Comparison of ENCODE assay signal across 1 cellular context in genomic region chr7:90222811-90223725, GRCh38.
TF ChIP-seq lines count a peak whose summit lies in the region.

No MANE protein-coding gene starts in this region.

TF ChIP-seq in SK-N-SH treated with all-trans-retinoic acid at 6 μM for 48 hours, 23 proteins besides CTCF, POLR2A, EP300 and RAD21 (continued from another document):
- peak; percentile 75; the same call in 1 of the 2 replicates for TF ChIP-seq ZC3H10 (CRISPR knock-in tag; IDR thresholded peaks at IDR 0.05)
- no peak for TF ChIP-seq RARB (CRISPR knock-in tag; IDR thresholded peaks at IDR 0.05)
- TF ChIP-seq CREB5 (CRISPR knock-in tag; IDR thresholded peaks at IDR 0.05; ENCODE audit: low read depth): no peak
- no peak for TF ChIP-seq GLIS3 (CRISPR knock-in tag; IDR thresholded peaks at IDR 0.05)
- TF ChIP-seq POU6F1 (CRISPR knock-in tag; IDR thresholded peaks at IDR 0.05; ENCODE audit: borderline replicate concordance, low read depth): no peak
- TF ChIP-seq ZNF565 (CRISPR knock-in tag; conservative IDR thresholded peaks at IDR 0.05; ENCODE audit: low read depth): no peak
- TF ChIP-seq TOX (CRISPR knock-in tag; IDR thresholded peaks at IDR 0.05; ENCODE audit: borderline replicate concordance): peak; percentile 53; the same call in 1 of the 2 replicates
- no peak for TF ChIP-seq SNAI2 (CRISPR knock-in tag; IDR thresholded peaks at IDR 0.05)
- TF ChIP-seq OSR1 (CRISPR knock-in tag; IDR thresholded peaks at IDR 0.05): peak; percentile 83; the same call in 1 of the 2 replicates
- TF ChIP-seq, protein P1, sequence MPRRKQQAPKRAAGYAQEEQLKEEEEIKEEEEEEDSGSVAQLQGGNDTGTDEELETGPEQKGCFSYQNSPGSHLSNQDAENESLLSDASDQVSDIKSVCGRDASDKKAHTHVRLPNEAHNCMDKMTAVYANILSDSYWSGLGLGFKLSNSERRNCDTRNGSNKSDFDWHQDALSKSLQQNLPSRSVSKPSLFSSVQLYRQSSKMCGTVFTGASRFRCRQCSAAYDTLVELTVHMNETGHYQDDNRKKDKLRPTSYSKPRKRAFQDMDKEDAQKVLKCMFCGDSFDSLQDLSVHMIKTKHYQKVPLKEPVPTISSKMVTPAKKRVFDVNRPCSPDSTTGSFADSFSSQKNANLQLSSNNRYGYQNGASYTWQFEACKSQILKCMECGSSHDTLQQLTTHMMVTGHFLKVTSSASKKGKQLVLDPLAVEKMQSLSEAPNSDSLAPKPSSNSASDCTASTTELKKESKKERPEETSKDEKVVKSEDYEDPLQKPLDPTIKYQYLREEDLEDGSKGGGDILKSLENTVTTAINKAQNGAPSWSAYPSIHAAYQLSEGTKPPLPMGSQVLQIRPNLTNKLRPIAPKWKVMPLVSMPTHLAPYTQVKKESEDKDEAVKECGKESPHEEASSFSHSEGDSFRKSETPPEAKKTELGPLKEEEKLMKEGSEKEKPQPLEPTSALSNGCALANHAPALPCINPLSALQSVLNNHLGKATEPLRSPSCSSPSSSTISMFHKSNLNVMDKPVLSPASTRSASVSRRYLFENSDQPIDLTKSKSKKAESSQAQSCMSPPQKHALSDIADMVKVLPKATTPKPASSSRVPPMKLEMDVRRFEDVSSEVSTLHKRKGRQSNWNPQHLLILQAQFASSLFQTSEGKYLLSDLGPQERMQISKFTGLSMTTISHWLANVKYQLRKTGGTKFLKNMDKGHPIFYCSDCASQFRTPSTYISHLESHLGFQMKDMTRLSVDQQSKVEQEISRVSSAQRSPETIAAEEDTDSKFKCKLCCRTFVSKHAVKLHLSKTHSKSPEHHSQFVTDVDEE (CRISPR knock-in tag; IDR thresholded peaks at IDR 0.05): no peak
- TF ChIP-seq CSDC2 (CRISPR knock-in tag; IDR thresholded peaks at IDR 0.05): no peak
- no peak for TF ChIP-seq ZNF8 (CRISPR knock-in tag; IDR thresholded peaks at IDR 0.05)
